14 cellular contexts compared by ENCODE assay signal in genomic region chr10:60138026-60138425, GRCh38.
DNase-seq lines count a peak whose midpoint lies in the region; TF ChIP-seq lines count a peak whose summit lies in the region.
"Had no signal": no experiment of that assay in that cellular context is flagged by ENCODE, and none has a peak within 500 bp of the region (broad histone marks: within the 10 kb centered on the region; RNA-seq: fewer than 3 reads in every experiment).

No MANE protein-coding gene starts in this region.

- no peak for TF ChIP-seq CTCF in 22Rv1 (IDR thresholded peaks at IDR 0.05)
- TF ChIP-seq CTCF in hepatocyte (IDR thresholded peaks at IDR 0.05; ENCODE audit: poor library complexity), result no peak

- H3K9ac ChIP-seq in HUES6 (ENCODE audit: low read length), result peak overlapping the region; percentile 88

- intact Hi-C loops in posterior vena cava (cut with DNase I), result no loop called here

- H3K9me2 ChIP-seq in hepatocyte (replicated peaks; ENCODE audit: insufficient read depth), result no peaks in the 10 kb centered on the region

- peaks cover 30% of the 10 kb centered on the region for H3K4me1 ChIP-seq in HUES6 (ENCODE audit: control insufficient read depth, insufficient read depth, low read length)
- H3K4me1 ChIP-seq in hepatocyte (ENCODE audit: insufficient read depth), result peaks cover 16% of the 10 kb centered on the region
- peaks cover 22% of the 10 kb centered on the region for H3K4me1 ChIP-seq in neuron (ENCODE audit: insufficient read depth, low read length)

- no peak for DNase-seq in hepatocyte (ENCODE audit: low spot score)
- no peak for DNase-seq in posterior vena cava (ENCODE audit: low spot score)
- DNase-seq in NCI-H2107 treated with DMSO at 0.1 percent for 48 hours (lab: John Stamatoyannopoulos, UW; ENCODE audit: unreplicated experiment), result no peak
- DNase-seq in SIG-M5 (lab: John Stamatoyannopoulos, UW), result no peak
- DNase-seq in caudate nucleus (lab: John Stamatoyannopoulos, UW), result no peak
- DNase-seq: COR-L47, DMS53, NCI-H1436 treated with DMSO at 0.1 percent for 48 hours, NCI-H2081 treated with DMSO at 0.1 percent for 48 hours, NCI-H226, NCI-H526 had no signal

- H2AFZ ChIP-seq in hepatocyte (no peak overlapping the region), neuron (ENCODE audit: low read depth, low read length) (no peak overlapping the region)

- H3K4me2 ChIP-seq in hepatocyte, result peak overlapping the region; percentile 66

- H3K9me3 ChIP-seq in HUES6 (ENCODE audit: control insufficient read depth, insufficient read depth, low read depth, low read length), result no peaks in the 10 kb centered on the region
- H3K9me3 ChIP-seq in hepatocyte (ENCODE audit: low read depth), result no peaks in the 10 kb centered on the region
- H3K9me3 ChIP-seq in neuron (ENCODE audit: low read length), result no peaks in the 10 kb centered on the region

- no peaks in the 10 kb centered on the region for H4K20me1 ChIP-seq in hepatocyte (ENCODE audit: insufficient read depth, poor library complexity, severe bottlenecking)

- H3K27me3 ChIP-seq in HUES6 (ENCODE audit: control insufficient read depth, insufficient read depth, low read length) (no peaks in the 10 kb centered on the region), hepatocyte (no peaks in the 10 kb centered on the region), neuron (ENCODE audit: insufficient read depth, low read length) (no peaks in the 10 kb centered on the region)

- H3K36me3 ChIP-seq in HUES6 (ENCODE audit: control insufficient read depth, insufficient read depth, low read length) (peaks cover 8% of the 10 kb centered on the region; the same call in 1 of the 2 replicates), hepatocyte (replicated peaks; ENCODE audit: insufficient read depth, low read depth) (no peaks in the 10 kb centered on the region), neuron (ENCODE audit: insufficient read depth, low read length) (peaks cover 16% of the 10 kb centered on the region)

- peaks cover 19% of the 10 kb centered on the region for H3K79me2 ChIP-seq in hepatocyte

- H3K27ac ChIP-seq in 22Rv1, result peak overlapping the region; percentile 92
- H3K27ac ChIP-seq in HUES6 (ENCODE audit: low read depth, low read length), result peak overlapping the region; percentile 85; the same call in 1 of the 2 replicates
- peak overlapping the region; percentile 80 for H3K27ac ChIP-seq in hepatocyte
- no peak overlapping the region for H3K27ac ChIP-seq in caudate nucleus (ENCODE audit: low read depth, low read length)

- H3K4me3 ChIP-seq in HUES6 (ENCODE audit: low read depth, low read length) (peak overlapping the region; percentile 67; the same call in 1 of the 2 replicates), hepatocyte (no peak overlapping the region), neuron (ENCODE audit: low read length) (peak overlapping the region; percentile 79)
